Comparison of ENCODE assay signal across 26 cellular contexts in the genomic region with DNA sequence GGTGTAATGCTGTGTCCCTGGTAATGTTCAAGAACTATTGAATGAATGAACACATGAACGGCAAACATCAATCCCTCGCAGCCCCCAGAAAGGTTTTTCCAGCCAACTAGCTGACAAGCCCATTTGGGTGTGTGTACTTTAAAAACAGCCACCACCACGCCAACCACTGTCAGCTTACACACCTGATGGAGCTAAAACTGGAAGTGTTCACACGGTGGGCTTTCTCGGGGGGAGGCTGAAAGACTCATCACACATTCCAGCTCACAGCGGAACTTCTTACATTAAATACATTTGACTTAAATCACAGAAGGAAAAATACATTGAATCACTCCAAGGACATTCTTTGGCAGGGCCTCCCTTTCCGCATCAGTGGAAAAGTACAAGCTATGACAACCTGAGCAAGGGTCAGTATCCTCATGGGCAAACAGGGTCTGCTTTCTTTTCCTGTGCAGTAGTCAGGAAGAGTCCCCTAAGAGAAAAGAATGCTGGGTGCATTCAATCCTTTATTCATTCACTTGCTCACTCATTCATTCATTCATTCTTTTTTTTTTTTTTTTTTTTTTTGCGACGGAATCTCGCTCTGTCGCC. TPM values are rescaled to one million over a fixed set of nuclear protein-coding genes. Genes with fewer than 3 reads are reported as not detected.
A peak's percentile ranks its signal among the peaks of the same experiment; 100 is the strongest.
DNase-seq lines count a peak whose midpoint lies in the region; TF ChIP-seq lines count a peak whose summit lies in the region.
"Had no signal": no experiment of that assay in that cellular context is flagged by ENCODE, and none has a peak within 500 bp of the region (broad histone marks: within the 10 kb centered on the region; RNA-seq: fewer than 3 reads in every experiment).

No MANE protein-coding gene starts in this region.

- H3K4me1 Mint-ChIP-seq in osteocyte (ENCODE audit: unreplicated experiment), result peaks cover 53% of the 10 kb centered on the region
- peaks cover 5% of the 10 kb centered on the region for H3K4me1 Mint-ChIP-seq in mesothelial cell of epicardium
- H3K4me1 Mint-ChIP-seq: memory B cell had no signal

- H3K9me3 ChIP-seq in thyroid gland, result no peaks in the 10 kb centered on the region
- H3K9me3 ChIP-seq: BLaER1 treated with 17β-estradiol and CSF1 and Interleukin-3, amounts not matched to agents 10 nM and 100 nM; SJSA1 had no signal

- H3K27ac Mint-ChIP-seq in osteocyte (ENCODE audit: unreplicated experiment) (no peak overlapping the region), mesothelial cell of epicardium (no peak overlapping the region)
- H3K27ac Mint-ChIP-seq: memory B cell; stimulated activated naive CD8-positive, alpha-beta T cell treated with anti-CD3 and anti-CD28 coated beads, Interleukin-15, amount 100 ng/mL, for 72 hours had no signal

- H3K27ac ChIP-seq in coronary artery (peak overlapping the region; percentile 79 to 95), thyroid gland (peak overlapping the region in 2 of 3 donors; percentile 25 to 52), substantia nigra (ENCODE audit: low read depth, low read length, poor library complexity, severe bottlenecking) (no peak overlapping the region)
- H3K27ac ChIP-seq: BLaER1 treated with 17β-estradiol and CSF1 and Interleukin-3, amounts not matched to agents 10 nM and 100 nM; neural progenitor cell; SJSA1 had no signal

- no peaks in the 10 kb centered on the region for H3K27me3 Mint-ChIP-seq in osteocyte (ENCODE audit: unreplicated experiment)
- H3K27me3 Mint-ChIP-seq in mesothelial cell of epicardium (ENCODE audit: low read depth), result peaks cover 10% of the 10 kb centered on the region
- H3K27me3 Mint-ChIP-seq: stimulated activated naive CD8-positive, alpha-beta T cell treated with anti-CD3 and anti-CD28 coated beads, Interleukin-15, amount 100 ng/mL, for 72 hours; T-cell had no signal

- H3K4me3 ChIP-seq in coronary artery (peak overlapping the region; percentile 12), thyroid gland (replicated peaks in 1 of 3) (no peak overlapping the region)
- H3K4me3 ChIP-seq: BLaER1 treated with 17β-estradiol and CSF1 and Interleukin-3, amounts not matched to agents 10 nM and 100 nM; neural progenitor cell; SJSA1 had no signal

- H3K4me1 ChIP-seq in thyroid gland, result peaks cover 7 to 12% of the 10 kb centered on the region in 2 donors
- H3K4me1 ChIP-seq: BLaER1 treated with 17β-estradiol and CSF1 and Interleukin-3, amounts not matched to agents 10 nM and 100 nM; neural progenitor cell; SJSA1 had no signal

- TF ChIP-seq CTCF in coronary artery (IDR thresholded peaks at IDR 0.05) (no peak), osteocyte (IDR thresholded peaks at IDR 0.05) (no peak), thyroid gland (IDR thresholded peaks at IDR 0.05) (no peak), mesothelial cell of epicardium (IDR thresholded peaks at IDR 0.05; ENCODE audit: unreplicated experiment) (no peak)

- H3K9me3 Mint-ChIP-seq in osteocyte (ENCODE audit: unreplicated experiment), result no peaks in the 10 kb centered on the region
- H3K9me3 Mint-ChIP-seq in mesothelial cell of epicardium, result no peaks in the 10 kb centered on the region
- H3K9me3 Mint-ChIP-seq: activated naive CD4-positive, alpha-beta T cell treated with anti-CD3 and anti-CD28 coated beads, Interleukin-2, amount 50 U/mL, for 72 hours; memory B cell; neural progenitor cell; stimulated activated naive CD8-positive, alpha-beta T cell treated with anti-CD3 and anti-CD28 coated beads, Interleukin-15, amount 100 ng/mL, for 72 hours; T-cell had no signal

- no peak for TF ChIP-seq POLR2A in thyroid gland (IDR thresholded peaks at IDR 0.05)

- 69 to 82% methylated on average over 11 of the region's 11 CpGs for WGBS in thyroid gland, 2 donors

- DNase-seq in HuH-7.5 (ENCODE audit: low spot score), result peak; percentile 43
- DNase-seq in coronary artery (ENCODE audit: low spot score), result no peak
- DNase-seq in osteocyte (ENCODE audit: extremely low spot score, unreplicated experiment), result no peak
- DNase-seq in thyroid gland, result peak in 1 of 2 donors; percentile 36
- DNase-seq in GM19240 (ENCODE audit: insufficient read length, low spot score), result no peak
- DNase-seq in mesothelial cell of epicardium (ENCODE audit: low spot score in 2 of 2, unreplicated experiment in 2 of 2), result no peak
- no peak for DNase-seq in substantia nigra (lab: John Stamatoyannopoulos, UW)
- no peak for DNase-seq in T-helper 9 cell
- DNase-seq: activated CD4-positive, alpha-beta T cell treated with anti-CD3 and anti-CD28 coated beads, Interleukin-2, amount 50 U/mL, for 4 hours; activated CD4-positive, CD25-positive, alpha-beta regulatory T cell; activated CD8-positive, alpha-beta memory T cell treated with anti-CD3 and anti-CD28 coated beads, Interleukin-2, amount 50 U/mL, for 4 hours; head of caudate nucleus; kidney glomerular epithelial cell; NCI-H1105; NCI-H2029; small intestine; stimulated activated CD8-positive, alpha-beta memory T cell treated with anti-CD3 and anti-CD28 coated beads, Interleukin-4, amount 100 ng/mL, for 48 hours; stimulated activated naive CD8-positive, alpha-beta T cell treated with anti-CD3 and anti-CD28 coated beads, Interleukin-15, amount 100 ng/mL, for 72 hours; T-cell had no signal

- intact Hi-C loops in thyroid gland (cut with DNase I), result no loop called here

- H3K36me3 ChIP-seq in thyroid gland, result no peaks in the 10 kb centered on the region
- H3K36me3 ChIP-seq: BLaER1 treated with 17β-estradiol and CSF1 and Interleukin-3, amounts not matched to agents 10 nM and 100 nM; neural progenitor cell; SJSA1 had no signal

- H3K36me3 Mint-ChIP-seq in osteocyte (ENCODE audit: unreplicated experiment) (no peaks in the 10 kb centered on the region), mesothelial cell of epicardium (no peaks in the 10 kb centered on the region)
- H3K36me3 Mint-ChIP-seq: memory B cell, neural progenitor cell, T-cell had no signal

- no peaks in the 10 kb centered on the region for H3K27me3 ChIP-seq in thyroid gland
- H3K27me3 ChIP-seq: BLaER1 treated with 17β-estradiol and CSF1 and Interleukin-3, amounts not matched to agents 10 nM and 100 nM; SJSA1 had no signal

- H3K4me3 Mint-ChIP-seq in osteocyte (ENCODE audit: unreplicated experiment), result peak overlapping the region; percentile 16
- no peak overlapping the region for H3K4me3 Mint-ChIP-seq in mesothelial cell of epicardium
- H3K4me3 Mint-ChIP-seq: memory B cell; neural progenitor cell; stimulated activated naive CD8-positive, alpha-beta T cell treated with anti-CD3 and anti-CD28 coated beads, Interleukin-15, amount 100 ng/mL, for 72 hours; T-cell had no signal

RNA-seq across cellular contexts. Expression of a gene that starts 31.0 kb away (rescaled TPM):
- total RNA-seq in osteocyte, result 0.35 and 2.1 TPM in 2 replicates
- total RNA-seq in thyroid gland, result 100 to 1,000 TPM in 1 of 4 donors, 10 to 100 TPM in 3; 57.5 to 102 (median 78.0) TPM
- total RNA-seq in mesothelial cell of epicardium, result 8.5 to 11.6 TPM (median 9.9 TPM) in 3 replicates
- total RNA-seq: G401, RPMI7951 had no signal

RNA-seq across cellular contexts. Expression of a gene that starts 49.1 kb away (rescaled TPM):
- total RNA-seq in osteocyte (98.7 and 101 TPM in 2 replicates), thyroid gland (100 to 1,000 TPM in 1 of 4 donors, 10 to 100 TPM in 3; 71.5 to 110 (median 86.4) TPM), mesothelial cell of epicardium (38.0 to 41.5 TPM (median 40.3 TPM) in 3 replicates)
